ENCODE assay signal across 12 cellular contexts in genomic region chr2:239716536-239717318, GRCh38.
DNase-seq lines count a peak whose midpoint lies in the region; ATAC-seq and TF ChIP-seq lines count a peak whose summit lies in the region.
"Had no signal": no experiment of that assay in that cellular context is flagged by ENCODE, and none has a peak within 500 bp of the region (broad histone marks: within the 10 kb centered on the region; RNA-seq: fewer than 3 reads in every experiment).

No MANE protein-coding gene starts in this region.

- in situ Hi-C loops in GM13976 (cut with MboI; ENCODE audit: low sequenced_read_pairs, unreplicated experiment), result no loop called here

- H3K9ac ChIP-seq in neuronal stem cell (ENCODE audit: low read depth, low read length, poor library complexity), result no peak overlapping the region

- H3K9me3 ChIP-seq in neuronal stem cell (replicated peaks in 1 of 2; ENCODE audit: control insufficient read depth in 2 of 2, insufficient read depth in 1 of 2, low read depth in 1 of 2, low read length in 2 of 2), result peaks cover 7 to 15% of the 10 kb centered on the region in 2 donors
- H3K9me3 ChIP-seq in aorta (ENCODE audit: control insufficient read depth, low read length), result no peaks in the 10 kb centered on the region
- H3K9me3 ChIP-seq: colonic mucosa had no signal

- H3K4ac ChIP-seq in neuronal stem cell (ENCODE audit: low read length), result no peak overlapping the region

- no peak for TF ChIP-seq CTCF in GM13976 (IDR thresholded peaks at IDR 0.05; ENCODE audit: borderline replicate concordance, control extremely low read depth, extremely low read depth, insufficient read depth, missing control alignments)

- peaks cover 2% of the 10 kb centered on the region for H3K79me1 ChIP-seq in neuronal stem cell (ENCODE audit: low read depth, low read length)

- peaks cover 0 to 4% (median 0%) of the 10 kb centered on the region in 3 experiments for H3K27me3 ChIP-seq in neuronal stem cell (ENCODE audit: control insufficient read depth in 3 of 3, insufficient read depth in 3 of 3, low read depth in 1 of 3, low read length in 3 of 3)
- H3K27me3 ChIP-seq in aorta (ENCODE audit: control insufficient read depth in 1 of 2, insufficient read depth in 2 of 2, low read length in 1 of 2), result no peaks in the 10 kb centered on the region
- H3K27me3 ChIP-seq: colonic mucosa had no signal

- ATAC-seq in left cardiac atrium (peak; percentile 26 to 76), aorta (ENCODE audit: low FRiP score) (peak; percentile 40)

- peak; percentile 1 for DNase-seq in stimulated activated CD4-positive, alpha-beta T cell treated with anti-CD3 and anti-CD28 coated beads, Interleukin-4, amount 100 ng/mL, for 24 hours
- DNase-seq in stimulated activated CD4-positive, alpha-beta T cell treated with anti-CD3 and anti-CD28 coated beads, Interleukin-12 subunit alpha, Interleukin-12 subunit beta, amount 100 ng/mL, for 4 hours, result no peak
- DNase-seq in left cardiac atrium (peak; percentile 58), neuronal stem cell (ENCODE audit: low spot score) (no peak), aorta (peak; percentile 51 to 74), T-helper 1 cell (no peak), T-helper 9 cell (no peak), GM13976 (ENCODE audit: low spot score) (no peak)
- DNase-seq: activated naive CD4-positive, alpha-beta T cell treated with anti-CD3 and anti-CD28 coated beads for 36 hours; colonic mucosa; NCI-H146; small intestine had no signal

- intact Hi-C loops in left cardiac atrium (cut with DNase I) (no loop called here), aorta (cut with DNase I) (no loop called here)

- no peak overlapping the region for H3K4me2 ChIP-seq in neuronal stem cell (ENCODE audit: insufficient read depth, low read length, poor library complexity, severe bottlenecking)

- H3K18ac ChIP-seq in neuronal stem cell (ENCODE audit: low read length), result no peak overlapping the region

- H3K23ac ChIP-seq in neuronal stem cell (ENCODE audit: low read depth, low read length, poor library complexity), result no peak overlapping the region

- peaks cover 0 to 2% of the 10 kb centered on the region in 2 donors for H3K36me3 ChIP-seq in neuronal stem cell (replicated peaks in 1 of 2; ENCODE audit: control insufficient read depth in 2 of 2, insufficient read depth in 2 of 2, low read length in 2 of 2)
- no peaks in the 10 kb centered on the region for H3K36me3 ChIP-seq in aorta (ENCODE audit: control insufficient read depth in 1 of 2, insufficient read depth in 2 of 2, low read length in 1 of 2)
- H3K36me3 ChIP-seq: colonic mucosa had no signal

- no peak overlapping the region for H2BK12ac ChIP-seq in neuronal stem cell (ENCODE audit: low read length)

- H3K14ac ChIP-seq in neuronal stem cell (ENCODE audit: low read length), result no peak overlapping the region

- H3K27ac ChIP-seq in neuronal stem cell (replicated peaks; ENCODE audit: low read length), result no peak overlapping the region
- H3K27ac ChIP-seq in aorta (ENCODE audit: low read depth in 1 of 2, low read length in 2 of 2), result no peak overlapping the region
- H3K27ac ChIP-seq: colonic mucosa had no signal

- H3K4me1 ChIP-seq in neuronal stem cell (ENCODE audit: control insufficient read depth in 2 of 2, insufficient read depth in 1 of 2, low read depth in 1 of 2, low read length in 2 of 2) (peaks cover 0 to 1% of the 10 kb centered on the region in 2 donors), aorta (ENCODE audit: control insufficient read depth in 1 of 2, insufficient read depth in 2 of 2, low read length in 2 of 2) (no peaks in the 10 kb centered on the region)
- H3K4me1 ChIP-seq: colonic mucosa had no signal

- H4K8ac ChIP-seq in neuronal stem cell (ENCODE audit: low read depth, low read length), result no peak overlapping the region

- H4K91ac ChIP-seq in neuronal stem cell (ENCODE audit: low read depth, low read length, poor library complexity), result no peak overlapping the region

- no peak overlapping the region for H2BK15ac ChIP-seq in neuronal stem cell (ENCODE audit: low read length)

- H2AK5ac ChIP-seq in neuronal stem cell (ENCODE audit: low read depth, low read length), result peak overlapping the region; percentile 11

- H2AFZ ChIP-seq in neuronal stem cell (ENCODE audit: low read length), result no peak overlapping the region

- no peak overlapping the region for H2BK120ac ChIP-seq in neuronal stem cell (ENCODE audit: low read depth, low read length)

- H2BK5ac ChIP-seq in neuronal stem cell (ENCODE audit: low read length), result no peak overlapping the region

- WGBS in neuronal stem cell (ENCODE audit: extremely low coverage in 2 of 2, insufficient read length in 2 of 2, insufficient replicate concordance in 1 of 2), 2 donors, result no CpG with 5 or more reads among the region's 16 CpGs
- WGBS in aorta, 2 donors, result 38 to 41% methylated on average over 16 of the region's 16 CpGs

- no peak overlapping the region for H3K4me3 ChIP-seq in neuronal stem cell (ENCODE audit: low read length in 2 of 2)
- no peak overlapping the region for H3K4me3 ChIP-seq in aorta (ENCODE audit: low read length in 2 of 2)
- H3K4me3 ChIP-seq: colonic mucosa had no signal

Comparison
In these comparisons a context has a peak if more than half of its experiments do, and no peak if none do; other contexts are left out.
1. DNase-seq: peak in stimulated activated CD4-positive, alpha-beta T cell treated with anti-CD3 and anti-CD28 coated beads, Interleukin-4, amount 100 ng/mL, for 24 hours (single experiment), left cardiac atrium (single experiment) and aorta (2 of 2); none in stimulated activated CD4-positive, alpha-beta T cell treated with anti-CD3 and anti-CD28 coated beads, Interleukin-12 subunit alpha, Interleukin-12 subunit beta, amount 100 ng/mL, for 4 hours (single experiment), neuronal stem cell (single experiment), T-helper 1 cell (0 of 5), T-helper 9 cell (single experiment) and GM13976 (single experiment).